Comparison of ENCODE assay signal across 7 cellular contexts in the genomic region with DNA sequence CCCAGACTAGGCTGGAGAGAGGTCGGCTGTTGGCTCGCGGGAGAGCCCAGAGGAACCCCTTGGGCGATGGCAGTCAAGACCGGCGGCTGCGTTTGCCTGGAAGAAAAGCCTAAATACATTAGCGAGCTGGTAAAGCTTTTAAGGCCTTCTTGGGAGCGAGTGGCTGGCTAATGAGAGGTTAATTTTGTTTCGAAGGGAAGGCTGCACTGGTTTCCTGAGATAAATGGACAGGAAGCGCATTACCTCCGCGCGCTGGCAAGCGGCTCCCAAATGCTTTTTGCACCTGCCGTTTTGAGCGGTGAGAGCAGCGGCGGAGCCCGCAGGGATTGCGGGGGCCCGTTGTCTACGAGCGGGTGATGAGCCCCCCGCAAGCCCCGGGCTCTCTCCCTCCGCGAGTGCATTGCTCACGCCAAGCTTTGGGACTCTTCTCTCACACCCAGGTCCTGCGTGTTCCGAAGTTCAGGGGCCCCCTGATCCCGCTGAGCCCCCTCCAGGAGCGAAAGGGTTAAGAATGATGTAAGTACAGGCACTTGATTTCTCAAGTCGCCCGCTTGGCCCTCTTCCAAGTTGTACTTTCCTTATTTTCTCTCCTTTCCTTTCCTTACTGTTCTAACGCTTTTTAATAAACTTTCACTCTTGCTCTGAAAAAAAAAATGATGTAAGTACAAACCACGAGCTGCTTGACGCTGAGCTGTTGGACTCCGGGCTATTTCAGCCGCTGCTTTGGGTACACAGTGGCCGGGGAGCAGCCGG. TPM values are rescaled to one million over a fixed set of nuclear protein-coding genes. Genes with fewer than 3 reads are reported as not detected.
DNase-seq lines count a peak whose midpoint lies in the region; ATAC-seq and TF ChIP-seq lines count a peak whose summit lies in the region.

No MANE protein-coding gene starts in this region.

- ATAC-seq in GM21423 (IDR thresholded peaks at IDR 0.05; ENCODE audit: unreplicated experiment), result no peak

- H3K27me3 Mint-ChIP-seq in activated CD4-positive, alpha-beta T cell treated with anti-CD3 and anti-CD28 coated beads, Interleukin-2, amount 10 ng/mL, durations not matched to agents 24 days and 14 days, result peaks cover 69% of the 10 kb centered on the region

- H3K4me1 Mint-ChIP-seq in activated CD4-positive, alpha-beta T cell treated with anti-CD3 and anti-CD28 coated beads, Interleukin-2, amount 10 ng/mL, durations not matched to agents 24 days and 14 days, result peaks cover 37% of the 10 kb centered on the region

- H3K36me3 Mint-ChIP-seq in activated CD4-positive, alpha-beta T cell treated with anti-CD3 and anti-CD28 coated beads, Interleukin-2, amount 10 ng/mL, durations not matched to agents 24 days and 14 days (ENCODE audit: low read depth), result no peaks in the 10 kb centered on the region

- H3K4me1 ChIP-seq in muscle layer of colon (ENCODE audit: insufficient read depth, low read length) (peaks cover 17% of the 10 kb centered on the region), tibial nerve (peaks cover 0 to 37% (median 7%) of the 10 kb centered on the region in 4 donors)

- H3K9ac ChIP-seq in muscle layer of colon (ENCODE audit: low read length), result peak overlapping the region; percentile 55

- intact Hi-C loops in activated CD4-positive, alpha-beta T cell treated with anti-CD3 and anti-CD28 coated beads, Interleukin-2, amount 10 ng/mL, durations not matched to agents 24 days and 14 days (cut with micrococcal nuclease), result loop anchor here (2.0 to 10.0 kb wide), 5 partner anchors 262 to 1588 kb away; partner anchors contain the start of gene RIOK2

- H3K4me3 Mint-ChIP-seq in activated CD4-positive, alpha-beta T cell treated with anti-CD3 and anti-CD28 coated beads, Interleukin-2, amount 10 ng/mL, durations not matched to agents 24 days and 14 days, result peak overlapping the region; percentile 83

- no peaks in the 10 kb centered on the region for H3K9me3 ChIP-seq in muscle layer of colon (ENCODE audit: low read length)
- no peaks in the 10 kb centered on the region for H3K9me3 ChIP-seq in tibial nerve

- H3K27me3 ChIP-seq in muscle layer of colon (ENCODE audit: control insufficient read depth in 1 of 2, insufficient read depth in 2 of 2, low read length in 2 of 2), result no peaks in the 10 kb centered on the region
- no peaks in the 10 kb centered on the region for H3K27me3 ChIP-seq in tibial nerve

- peak in 1 of 2 donors; percentile 4 for TF ChIP-seq POLR2A in tibial nerve (IDR thresholded peaks at IDR 0.05)

- DNase-seq in GM12864 (ENCODE audit: low read depth) (no peak), NCI-H1092 treated with DMSO at 0.1 percent for 48 hours (lab: John Stamatoyannopoulos, UW) (peak; percentile 76), epithelial cell of esophagus (ENCODE audit: low read depth) (peak; percentile 50), tibial nerve (ENCODE audit: low spot score in 2 of 2) (peak; percentile 31 to 68)
- DNase-seq in activated CD4-positive, alpha-beta T cell treated with anti-CD3 and anti-CD28 coated beads, Interleukin-2, amount 10 ng/mL, durations not matched to agents 24 days and 14 days, result peak; percentile 69

- H3K36me3 ChIP-seq in muscle layer of colon (ENCODE audit: insufficient read depth, low read length), result no peaks in the 10 kb centered on the region
- no peaks in the 10 kb centered on the region for H3K36me3 ChIP-seq in tibial nerve

- 0% methylated on average over 35 to 39 of the region's 42 CpGs for WGBS in tibial nerve, 2 donors

- peak overlapping the region; percentile 63 for H3K4me3 ChIP-seq in GM12864 (ENCODE audit: low read depth, low read length)
- peak overlapping the region; percentile 62 for H3K4me3 ChIP-seq in epithelial cell of esophagus (ENCODE audit: low read length)
- peak overlapping the region; percentile 72 to 87 for H3K4me3 ChIP-seq in muscle layer of colon (ENCODE audit: low read depth in 1 of 2, low read length in 2 of 2)
- H3K4me3 ChIP-seq in tibial nerve, result peak overlapping the region; percentile 58 to 89 (median 62)

- H3K27ac Mint-ChIP-seq in activated CD4-positive, alpha-beta T cell treated with anti-CD3 and anti-CD28 coated beads, Interleukin-2, amount 10 ng/mL, durations not matched to agents 24 days and 14 days, result no peak overlapping the region

- no peaks in the 10 kb centered on the region for H3K9me3 Mint-ChIP-seq in activated CD4-positive, alpha-beta T cell treated with anti-CD3 and anti-CD28 coated beads, Interleukin-2, amount 10 ng/mL, durations not matched to agents 24 days and 14 days

- TF ChIP-seq CTCF in GM12864 (IDR thresholded peaks at IDR 0.05; ENCODE audit: low read depth, low read length, missing control alignments) (no peak), epithelial cell of esophagus (IDR thresholded peaks at IDR 0.05; ENCODE audit: insufficient read depth, low read depth, low read length, missing control alignments) (peak; percentile 1), tibial nerve (IDR thresholded peaks at IDR 0.05) (peak in 2 of 5 experiments; percentile 9 to 10)

- H3K27ac ChIP-seq in muscle layer of colon (ENCODE audit: low read depth, low read length), result peak overlapping the region; percentile 77
- peak overlapping the region; percentile 85 to 97 (median 92) for H3K27ac ChIP-seq in tibial nerve

- peak in 1 of 2 donors; percentile 69 for TF ChIP-seq EP300 in tibial nerve (IDR thresholded peaks at IDR 0.05)

RNA-seq across cellular contexts. Expression of gene RGMB, which starts 3.1 kb away (rescaled TPM):
- total RNA-seq in activated CD4-positive, alpha-beta T cell treated with anti-CD3 and anti-CD28 coated beads, Interleukin-2, amount 10 ng/mL, durations not matched to agents 24 days and 14 days, result 0.35 and 0.90 TPM in 2 replicates
- total RNA-seq in tibial nerve, result 10 to 100 TPM; 31.8 to 43.1 (median 36.6) TPM

Comparison
In these comparisons a context has a peak if more than half of its experiments do, and no peak if none do; other contexts are left out.
1. RNA of gene RGMB, which starts 3.1 kb away (total RNA-seq): 31.8 to 43.1 TPM in tibial nerve; 0.35 to 0.90 TPM in activated CD4-positive, alpha-beta T cell treated with anti-CD3 and anti-CD28 coated beads, Interleukin-2, amount 10 ng/mL, durations not matched to agents 24 days and 14 days; every median in the first group is over 10 times any median in the second.
2. Peak in every context shown above with its lines, with median percentiles within 50 percentile points of each other: H3K4me3 ChIP-seq.